Comparison of ENCODE assay signal across 1 cellular context in the genomic region with DNA sequence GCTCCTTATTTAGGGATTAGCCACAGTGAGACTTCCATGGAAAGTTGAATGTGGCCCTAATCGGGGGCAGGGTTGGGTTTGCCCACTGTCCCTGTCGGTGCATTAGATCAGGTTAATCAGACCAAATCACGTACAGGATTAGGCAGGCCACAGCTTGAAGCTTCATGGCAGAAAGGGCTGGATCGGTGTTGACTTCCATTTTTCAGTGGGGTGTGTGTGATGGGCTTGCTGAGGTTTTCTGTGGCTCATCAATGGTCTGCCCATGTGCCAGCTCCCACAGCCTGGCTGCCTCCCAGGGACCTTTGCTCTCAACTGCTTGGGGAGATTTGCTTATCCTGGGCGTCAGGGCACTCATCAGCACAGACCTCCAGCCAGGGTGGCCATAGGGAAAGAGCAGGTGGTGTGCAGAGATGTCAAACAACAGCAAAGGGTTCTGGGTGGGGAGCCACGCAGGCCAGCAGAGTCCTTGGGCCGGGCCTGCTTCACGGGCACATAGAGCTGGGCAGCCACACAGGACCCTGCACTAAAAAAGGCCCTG.
TF ChIP-seq lines count a peak whose summit lies in the region.

No MANE protein-coding gene starts in this region.

TF ChIP-seq in H1, 55 proteins besides CTCF, POLR2A, EP300 and RAD21:
- no peak for TF ChIP-seq USF2 (IDR thresholded peaks at IDR 0.05; ENCODE audit: low read length)
- TF ChIP-seq HDAC2 (IDR thresholded peaks at IDR 0.05; ENCODE audit: borderline replicate concordance in 1 of 2, low read depth in 2 of 2, low read length in 2 of 2), result no peak
- no peak for TF ChIP-seq BACH1 (IDR thresholded peaks at IDR 0.05; ENCODE audit: low read length)
- no peak for TF ChIP-seq BRCA1 (IDR thresholded peaks at IDR 0.05; ENCODE audit: low read depth, low read length)
- no peak for TF ChIP-seq YY1 (IDR thresholded peaks at IDR 0.05; ENCODE audit: low read depth, low read length)
- no peak for TF ChIP-seq JUN (IDR thresholded peaks at IDR 0.05; ENCODE audit: low read depth, low read length)
- TF ChIP-seq, protein P1, sequence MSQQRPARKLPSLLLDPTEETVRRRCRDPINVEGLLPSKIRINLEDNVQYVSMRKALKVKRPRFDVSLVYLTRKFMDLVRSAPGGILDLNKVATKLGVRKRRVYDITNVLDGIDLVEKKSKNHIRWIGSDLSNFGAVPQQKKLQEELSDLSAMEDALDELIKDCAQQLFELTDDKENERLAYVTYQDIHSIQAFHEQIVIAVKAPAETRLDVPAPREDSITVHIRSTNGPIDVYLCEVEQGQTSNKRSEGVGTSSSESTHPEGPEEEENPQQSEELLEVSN (IDR thresholded peaks at IDR 0.05), result no peak
- no peak for TF ChIP-seq RNF2 (IDR thresholded peaks at IDR 0.05; ENCODE audit: borderline replicate concordance, low read depth, low read length, missing control alignments, poor library complexity, severe bottlenecking)
- TF ChIP-seq CHD1 (IDR thresholded peaks at IDR 0.05; ENCODE audit: low read depth, low read length), result no peak
- no peak for TF ChIP-seq KDM4A (IDR thresholded peaks at IDR 0.05; ENCODE audit: low read depth, low read length, severe bottlenecking)
- no peak for TF ChIP-seq SUZ12 (IDR thresholded peaks at IDR 0.05; ENCODE audit: low read length)
- no peak for TF ChIP-seq KDM1A (IDR thresholded peaks at IDR 0.05; ENCODE audit: borderline replicate concordance, low read length)
- no peak for TF ChIP-seq POU5F1 (IDR thresholded peaks at IDR 0.05; ENCODE audit: low read depth, low read length)
